26 cellular contexts compared by ENCODE assay signal in genomic region chrX:18945488-18945887, GRCh38.
"Had no signal": no experiment of that assay in that cellular context is flagged by ENCODE, and none has a peak within 500 bp of the region (broad histone marks: within the 10 kb centered on the region; RNA-seq: fewer than 3 reads in every experiment).

No MANE protein-coding gene starts in this region.

- H3K4me1 Mint-ChIP-seq: activated CD4-positive, alpha-beta memory T cell treated with anti-CD3 and anti-CD28 coated beads, Interleukin-2, amount 10 ng/mL, durations not matched to agents 7 days and 5 days; activated CD4-positive, alpha-beta T cell treated with anti-CD3 and anti-CD28 coated beads, Interleukin-2, amount 10 ng/mL, durations not matched to agents 7 days and 5 days; activated naive CD4-positive, alpha-beta T cell treated with anti-CD3 and anti-CD28 coated beads, Interleukin-2, amount 10 ng/mL, durations not matched to agents 7 days and 5 days; activated naive CD8-positive, alpha-beta T cell treated with anti-CD3 and anti-CD28 coated beads, Interleukin-2, amount 10 ng/mL, durations not matched to agents 7 days and 5 days; WTC11 had no signal

- H3K4me3 Mint-ChIP-seq: activated CD4-positive, alpha-beta memory T cell treated with anti-CD3 and anti-CD28 coated beads, Interleukin-2, amount 10 ng/mL, durations not matched to agents 7 days and 5 days; activated CD4-positive, alpha-beta T cell treated with anti-CD3 and anti-CD28 coated beads, Interleukin-2, amount 10 ng/mL, durations not matched to agents 7 days and 5 days; activated naive CD4-positive, alpha-beta T cell treated with anti-CD3 and anti-CD28 coated beads, Interleukin-2, amount 10 ng/mL, durations not matched to agents 7 days and 5 days; activated naive CD8-positive, alpha-beta T cell treated with anti-CD3 and anti-CD28 coated beads, Interleukin-2, amount 10 ng/mL, durations not matched to agents 7 days and 5 days; activated T-cell treated with anti-CD3 and anti-CD28 coated beads, Interleukin-2, amount 50 U/mL, for 24 hours; activated T-cell treated with anti-CD3 and anti-CD28 coated beads, Interleukin-2, amount 50 U/mL, for 72 hours; WTC11 had no signal

- DNase-seq: activated CD4-positive, alpha-beta memory T cell treated with anti-CD3 and anti-CD28 coated beads, Interleukin-2, amount 10 ng/mL, durations not matched to agents 7 days and 5 days; activated CD4-positive, alpha-beta T cell treated with anti-CD3 and anti-CD28 coated beads for 1 hour; activated CD4-positive, alpha-beta T cell treated with anti-CD3 and anti-CD28 coated beads for 4 hours; activated CD4-positive, alpha-beta T cell treated with anti-CD3 and anti-CD28 coated beads, Interleukin-2, amount 10 ng/mL, durations not matched to agents 7 days and 5 days; activated CD4-positive, alpha-beta T cell treated with anti-CD3 and anti-CD28 coated beads, Interleukin-2, amount 50 U/mL, for 4 hours; activated CD8-positive, alpha-beta memory T cell treated with anti-CD3 and anti-CD28 coated beads, Interleukin-2, amount 50 U/mL, for 48 hours; activated gamma-delta T cell; activated naive CD4-positive, alpha-beta T cell; activated naive CD4-positive, alpha-beta T cell treated with anti-CD3 and anti-CD28 coated beads, Interleukin-2, amount 10 ng/mL, durations not matched to agents 7 days and 5 days; activated naive CD8-positive, alpha-beta T cell treated with anti-CD3 and anti-CD28 coated beads, Interleukin-2, amount 10 ng/mL, durations not matched to agents 7 days and 5 days; activated T-cell treated with anti-CD3 and anti-CD28 coated beads for 4 hours; activated T-cell treated with anti-CD3 and anti-CD28 coated beads, Interleukin-2, amount 50 U/mL, for 24 hours; activated T-cell treated with anti-CD3 and anti-CD28 coated beads, Interleukin-2, amount 50 U/mL, for 72 hours; amniotic stem cell; anterior cingulate cortex; body of pancreas; cerebellar nuclear complex; colonic mucosa; effector CD8-positive, alpha-beta T cell; gastrocnemius medialis; T-helper 2 cell had no signal

- H3K9me3 ChIP-seq: body of pancreas, colonic mucosa, esophagus muscularis mucosa, gastrocnemius medialis had no signal

- H3K4me1 ChIP-seq: body of pancreas, colonic mucosa, esophagus muscularis mucosa, foreskin keratinocyte had no signal

- H3K9me3 Mint-ChIP-seq: activated CD4-positive, alpha-beta memory T cell treated with anti-CD3 and anti-CD28 coated beads, Interleukin-2, amount 10 ng/mL, durations not matched to agents 7 days and 5 days; activated CD4-positive, alpha-beta T cell treated with anti-CD3 and anti-CD28 coated beads, Interleukin-2, amount 10 ng/mL, durations not matched to agents 7 days and 5 days; activated naive CD4-positive, alpha-beta T cell treated with anti-CD3 and anti-CD28 coated beads, Interleukin-2, amount 10 ng/mL, durations not matched to agents 7 days and 5 days; activated naive CD4-positive, alpha-beta T cell treated with anti-CD3 and anti-CD28 coated beads, Interleukin-2, amount 50 U/mL, for 72 hours; activated naive CD8-positive, alpha-beta T cell treated with anti-CD3 and anti-CD28 coated beads, Interleukin-2, amount 10 ng/mL, durations not matched to agents 7 days and 5 days; activated T-cell treated with anti-CD3 and anti-CD28 coated beads, Interleukin-2, amount 50 U/mL, for 24 hours; WTC11 had no signal

- H3K4me3 ChIP-seq: body of pancreas, colonic mucosa, esophagus muscularis mucosa, gastrocnemius medialis had no signal

- H3K36me3 ChIP-seq: colonic mucosa had no signal

- ATAC-seq: activated naive CD4-positive, alpha-beta T cell treated with anti-CD3 and anti-CD28 coated beads, Interleukin-2, amount 50 U/mL, for 72 hours; activated T-cell treated with anti-CD3 and anti-CD28 coated beads, Interleukin-2, amount 50 U/mL, for 72 hours; body of pancreas; gastrocnemius medialis; WTC11 had no signal

- H3K27ac ChIP-seq: body of pancreas, colonic mucosa, esophagus muscularis mucosa, foreskin keratinocyte, gastrocnemius medialis, VCaP had no signal

- H3K27me3 Mint-ChIP-seq: activated CD4-positive, alpha-beta memory T cell treated with anti-CD3 and anti-CD28 coated beads, Interleukin-2, amount 10 ng/mL, durations not matched to agents 7 days and 5 days; activated CD4-positive, alpha-beta T cell treated with anti-CD3 and anti-CD28 coated beads, Interleukin-2, amount 10 ng/mL, durations not matched to agents 7 days and 5 days; activated naive CD4-positive, alpha-beta T cell treated with anti-CD3 and anti-CD28 coated beads, Interleukin-2, amount 10 ng/mL, durations not matched to agents 7 days and 5 days; activated naive CD8-positive, alpha-beta T cell treated with anti-CD3 and anti-CD28 coated beads, Interleukin-2, amount 10 ng/mL, durations not matched to agents 7 days and 5 days had no signal

- H3K27ac Mint-ChIP-seq: activated CD4-positive, alpha-beta memory T cell treated with anti-CD3 and anti-CD28 coated beads, Interleukin-2, amount 10 ng/mL, durations not matched to agents 7 days and 5 days; activated CD4-positive, alpha-beta T cell treated with anti-CD3 and anti-CD28 coated beads, Interleukin-2, amount 10 ng/mL, durations not matched to agents 7 days and 5 days; activated naive CD4-positive, alpha-beta T cell treated with anti-CD3 and anti-CD28 coated beads, Interleukin-2, amount 10 ng/mL, durations not matched to agents 7 days and 5 days; activated naive CD4-positive, alpha-beta T cell treated with anti-CD3 and anti-CD28 coated beads, Interleukin-2, amount 50 U/mL, for 72 hours; activated naive CD8-positive, alpha-beta T cell treated with anti-CD3 and anti-CD28 coated beads, Interleukin-2, amount 10 ng/mL, durations not matched to agents 7 days and 5 days; activated T-cell treated with anti-CD3 and anti-CD28 coated beads, Interleukin-2, amount 50 U/mL, for 24 hours; activated T-cell treated with anti-CD3 and anti-CD28 coated beads, Interleukin-2, amount 50 U/mL, for 72 hours; WTC11 had no signal

- H3K27me3 ChIP-seq: body of pancreas, colonic mucosa, esophagus muscularis mucosa, foreskin keratinocyte, gastrocnemius medialis had no signal
